21 cellular contexts compared by ENCODE assay signal in the genomic region with DNA sequence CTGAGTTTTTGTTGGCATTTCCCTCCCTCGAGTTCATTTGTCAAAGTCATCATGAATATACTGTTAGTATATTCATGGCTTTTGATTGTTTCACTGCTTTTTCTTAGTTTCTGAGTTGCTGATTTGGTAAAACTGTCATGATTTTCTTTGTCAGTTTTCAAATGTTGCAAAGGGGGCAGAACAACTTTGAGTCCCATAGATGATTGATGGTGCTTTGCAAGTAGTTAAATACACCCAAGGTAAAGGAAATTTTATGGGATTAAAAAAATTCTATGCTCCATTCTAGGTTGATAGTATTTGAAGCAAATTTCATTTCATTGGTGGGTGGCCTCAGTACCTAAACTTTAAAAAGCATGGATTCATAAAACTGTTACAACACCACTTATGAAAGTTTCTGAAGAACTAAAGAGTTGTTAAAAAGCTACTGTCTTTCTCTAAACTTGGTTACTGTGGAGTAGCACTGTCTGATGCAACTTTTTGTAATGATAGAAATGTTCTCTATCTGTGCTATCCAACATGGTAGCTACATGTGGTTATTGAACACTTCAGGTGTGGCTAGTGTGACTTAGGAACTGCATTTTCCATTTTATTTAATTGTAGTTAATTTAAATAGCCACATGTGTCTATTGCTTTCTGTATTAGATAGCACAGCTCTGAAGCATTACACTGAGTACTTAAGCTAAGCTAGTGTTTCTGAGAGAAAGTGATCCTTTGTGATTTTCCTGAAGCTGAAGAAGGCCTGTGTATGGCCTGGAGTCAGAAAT.
DNase-seq lines count a peak whose midpoint lies in the region; ATAC-seq, FAIRE-seq and TF ChIP-seq lines count a peak whose summit lies in the region.
"Had no signal": no experiment of that assay in that cellular context is flagged by ENCODE, and none has a peak within 500 bp of the region (broad histone marks: within the 10 kb centered on the region; RNA-seq: fewer than 3 reads in every experiment).

No MANE protein-coding gene starts in this region.

- CTCF ChIA-PET in HepG2 (lab: Yijun Ruan, JAX; ENCODE audit: low intra/inter-chr PET ratio, low total read pairs), result no interaction called here
- CTCF ChIA-PET in PC-9 (lab: Charles Lee), result no interaction called here

- H3K36me3 Mint-ChIP-seq in H9 (ENCODE audit: insufficient read depth in 1 of 3, low read depth in 3 of 3), result peaks cover 3 to 7% (median 4%) of the 10 kb centered on the region in 3 experiments; a peak in 4 of 7 replicates

- H3K9ac ChIP-seq in HepG2 (ENCODE audit: insufficient read depth, low read depth, low read length), result no peak overlapping the region
- H3K9ac ChIP-seq in H9 (ENCODE audit: extremely low read depth, insufficient read length, low read length), result no peak overlapping the region
- H3K9ac ChIP-seq: neural progenitor cell had no signal

- no peaks in the 10 kb centered on the region; the same call in 1 of the 2 replicates for H3K9me2 ChIP-seq in PC-9 (ENCODE audit: insufficient read depth)

- DNase-seq in HepG2 (ENCODE audit: low spot score) (no peak), right lobe of liver (no peak), PC-9 (no peak), fibroblast of peridontal ligament (ENCODE audit: extremely low read depth) (peak; percentile 40), H9 (no peak), NCI-H524 (lab: John Stamatoyannopoulos, UW) (no peak), breast epithelium (ENCODE audit: low spot score in 2 of 2) (no peak)
- DNase-seq: activated CD4-positive, alpha-beta memory T cell treated with anti-CD3 and anti-CD28 coated beads, Interleukin-2, amount 10 ng/mL, durations not matched to agents 7 days and 5 days; brain microvascular endothelial cell; DMS79; left colon; midbrain; NCI-H526; Right ventricle myocardium superior; T-helper 1 cell had no signal

- no peak overlapping the region for H4K8ac ChIP-seq in H9 (replicated peaks; ENCODE audit: insufficient read length, low read depth, low read length)

- TF ChIP-seq RAD21 in HepG2 (CRISPR knock-in tag; IDR thresholded peaks at IDR 0.05), result no peak

- H3K27me3 Mint-ChIP-seq in H9 (ENCODE audit: low read depth), result no peaks in the 10 kb centered on the region
- H3K27me3 Mint-ChIP-seq: activated CD4-positive, alpha-beta memory T cell treated with anti-CD3 and anti-CD28 coated beads, Interleukin-2, amount 10 ng/mL, durations not matched to agents 7 days and 5 days had no signal

- H3K36me3 ChIP-seq in HepG2 (replicated peaks in 1 of 2; ENCODE audit: control insufficient read depth in 1 of 2, insufficient read depth in 2 of 2, low read length in 2 of 2) (no peaks in the 10 kb centered on the region), right lobe of liver (no peaks in the 10 kb centered on the region), PC-9 (ENCODE audit: low read depth) (no peaks in the 10 kb centered on the region), breast epithelium (no peaks in the 10 kb centered on the region)
- H3K36me3 ChIP-seq: suprapubic skin, vagina had no signal

- intact Hi-C loops in HepG2 (cut with micrococcal nuclease; ENCODE audit: unreplicated experiment), result no loop called here
- intact Hi-C loops in right lobe of liver (cut with DNase I), result no loop called here
- intact Hi-C loops in PC-9 (cut with micrococcal nuclease; ENCODE audit: unreplicated experiment), result no loop called here
- intact Hi-C loops in breast epithelium (cut with DNase I; ENCODE audit: low total_unique reads), result no loop called here

- no peak overlapping the region for H3K4me3 Mint-ChIP-seq in H9
- H3K4me3 Mint-ChIP-seq: activated CD4-positive, alpha-beta memory T cell treated with anti-CD3 and anti-CD28 coated beads, Interleukin-2, amount 10 ng/mL, durations not matched to agents 7 days and 5 days; neural progenitor cell had no signal

- POLR2A ChIA-PET in HepG2 (lab: Yijun Ruan, JAX), result interaction anchor here (1.0 kb wide), 1 partner anchor 154 kb away, joined by 4 read pairs; the partner anchor contains the start of gene ZFAND3
- POLR2A ChIA-PET in PC-9 (lab: Charles Lee; ENCODE audit: unreplicated experiment), result no interaction called here

- peaks cover 12% of the 10 kb centered on the region for H3K79me1 ChIP-seq in H9 (ENCODE audit: insufficient read depth, low read depth, low read length, poor library complexity, severe bottlenecking)

- H3K23ac ChIP-seq in H9 (ENCODE audit: insufficient read length, low read depth, low read length), result no peak overlapping the region

- no TSS peak for BruUV-seq in HepG2 (replicated peaks; lab: Mats Ljungman, UMichigan)
- BruUV-seq in PC-9 (replicated peaks; lab: Mats Ljungman, UMichigan), result no TSS peak

- H3K4me3 ChIP-seq in HepG2 (replicated peaks in 1 of 3; ENCODE audit: insufficient read depth in 1 of 3, low read depth in 2 of 3, low read length in 3 of 3) (no peak overlapping the region), right lobe of liver (no peak overlapping the region), PC-9 (no peak overlapping the region), breast epithelium (no peak overlapping the region)
- H3K4me3 ChIP-seq: neural progenitor cell, suprapubic skin, vagina had no signal

- H3F3A ChIP-seq in PC-9 (ENCODE audit: insufficient read depth, low read depth), result 0 out of 2 replicates have a peak, but pooled peaks cover 4% of the 10 kb centered on the region

- H3K56ac ChIP-seq in H9 (ENCODE audit: insufficient read length, low read depth, low read length), result no peak overlapping the region

- H3K4ac ChIP-seq in H9 (ENCODE audit: low read depth, low read length), result no peak overlapping the region

- H2BK20ac ChIP-seq in H9 (ENCODE audit: low read depth, low read length, poor library complexity, severe bottlenecking), result no peak overlapping the region

- H3K9me3 Mint-ChIP-seq in H9, result peaks cover 3 to 11% of the 10 kb centered on the region in 2 experiments; a peak in 2 of 5 replicates

- peaks cover 12% of the 10 kb centered on the region for H3K79me2 ChIP-seq in HepG2 (ENCODE audit: insufficient read depth, low read length)
- peaks cover 47% of the 10 kb centered on the region for H3K79me2 ChIP-seq in PC-9 (ENCODE audit: low read depth)
- no peaks in the 10 kb centered on the region for H3K79me2 ChIP-seq in H9 (ENCODE audit: insufficient read depth, low read length)

- H3K27ac ChIP-seq in HepG2 (ENCODE audit: extremely low read length, insufficient read depth, low read length) (no peak overlapping the region), right lobe of liver (no peak overlapping the region), PC-9 (0 out of 2 replicates have a peak overlapping the region, but pooled peaks have one; percentile 9), H9 (ENCODE audit: insufficient read length, low read depth, low read length) (no peak overlapping the region), breast epithelium (no peak overlapping the region)
- H3K27ac ChIP-seq: brain microvascular endothelial cell, neural progenitor cell, suprapubic skin, vagina, VCaP had no signal

- TF ChIP-seq CTCF in HepG2 (CRISPR knock-in tag; IDR thresholded peaks at IDR 0.05) (no peak), right lobe of liver (IDR thresholded peaks at IDR 0.05) (no peak), PC-9 (conservative IDR thresholded peaks at IDR 0.05) (no peak), H9 (conservative IDR thresholded peaks at IDR 0.05) (no peak), breast epithelium (IDR thresholded peaks at IDR 0.05) (no peak)

- no peak overlapping the region for H2AK5ac ChIP-seq in H9 (ENCODE audit: insufficient read length, low read length)

- no peak overlapping the region for H4K5ac ChIP-seq in H9 (ENCODE audit: insufficient read length, low read depth, low read length)

- no peak overlapping the region for H3K14ac ChIP-seq in H9 (ENCODE audit: insufficient read depth, low read length)

- TF ChIP-seq EP300 in HepG2 (IDR thresholded peaks at IDR 0.05; ENCODE audit: low read depth in 2 of 2, low read length in 2 of 2), result no peak
- no peak for TF ChIP-seq EP300 in HepG2 (CRISPR knock-in tag; IDR thresholded peaks at IDR 0.05; ENCODE audit: borderline replicate concordance)

- H2AFZ ChIP-seq in HepG2 (ENCODE audit: low read length) (no peak overlapping the region), PC-9 (no peak overlapping the region), H9 (ENCODE audit: low read length) (no peak overlapping the region)
- H2AFZ ChIP-seq: neural progenitor cell had no signal

- H3K4me2 ChIP-seq in HepG2 (ENCODE audit: low read depth, low read length) (no peak overlapping the region), PC-9 (no peak overlapping the region), H9 (ENCODE audit: insufficient read depth, insufficient read length, low read length) (no peak overlapping the region)
- H3K4me2 ChIP-seq: neural progenitor cell had no signal

- H4K20me1 ChIP-seq in HepG2 (ENCODE audit: insufficient read depth, low read length) (no peaks in the 10 kb centered on the region; the same call in 1 of the 2 replicates), PC-9 (ENCODE audit: insufficient read depth) (peaks cover 10% of the 10 kb centered on the region), H9 (ENCODE audit: control insufficient read depth, insufficient read depth, insufficient read length) (no peaks in the 10 kb centered on the region)

- H3K27me3 ChIP-seq in HepG2 (ENCODE audit: control insufficient read depth in 1 of 2, insufficient read depth in 2 of 2, low read length in 2 of 2), result no peaks in the 10 kb centered on the region
- H3K27me3 ChIP-seq in right lobe of liver, result no peaks in the 10 kb centered on the region
- no peaks in the 10 kb centered on the region for H3K27me3 ChIP-seq in PC-9 (ENCODE audit: insufficient read depth, low read depth)
- no peaks in the 10 kb centered on the region for H3K27me3 ChIP-seq in H9 (ENCODE audit: insufficient read depth, low read length)
- H3K27me3 ChIP-seq in breast epithelium, result no peaks in the 10 kb centered on the region
- H3K27me3 ChIP-seq: brain microvascular endothelial cell, neural progenitor cell, suprapubic skin, vagina had no signal

- ATAC-seq in HepG2 (no peak), right lobe of liver (no peak), GM21390 (IDR thresholded peaks at IDR 0.05; ENCODE audit: unreplicated experiment) (no peak)
- ATAC-seq: activated naive CD4-positive, alpha-beta T cell treated with anti-CD3 and anti-CD28 coated beads, Interleukin-2, amount 50 U/mL, for 72 hours; left colon had no signal

- no peak overlapping the region for H2BK5ac ChIP-seq in H9 (ENCODE audit: insufficient read length, low read length)

- WGBS in HepG2 (ENCODE audit: low lambda C conversion rate), result 96% methylated on average over 1 of the region's 1 CpG
- WGBS in right lobe of liver (ENCODE audit: insufficient coverage, low coverage, low lambda C conversion rate, missing lambda C conversion rate), result 62% methylated on average over 1 of the region's 1 CpG
- WGBS in H9 (ENCODE audit: extremely low coverage, insufficient read length, low lambda C conversion rate), result no CpG with 5 or more reads among the region's 1 CpG

- H3K4me1 Mint-ChIP-seq in H9, result peaks cover 4 to 10% of the 10 kb centered on the region in 2 experiments
- H3K4me1 Mint-ChIP-seq: neural progenitor cell had no signal

- H3K27ac Mint-ChIP-seq in H9, result peak overlapping the region in 1 of 3 experiments; percentile 26; a peak in 2 of 7 replicates
- H3K27ac Mint-ChIP-seq: activated CD4-positive, alpha-beta memory T cell treated with anti-CD3 and anti-CD28 coated beads, Interleukin-2, amount 10 ng/mL, durations not matched to agents 7 days and 5 days; activated naive CD4-positive, alpha-beta T cell treated with anti-CD3 and anti-CD28 coated beads, Interleukin-2, amount 50 U/mL, for 72 hours; neural progenitor cell had no signal

- H3K4me1 ChIP-seq in HepG2 (ENCODE audit: insufficient read depth, low read length), result no peaks in the 10 kb centered on the region
- H3K4me1 ChIP-seq in right lobe of liver, result no peaks in the 10 kb centered on the region
- no peaks in the 10 kb centered on the region for H3K4me1 ChIP-seq in PC-9 (replicated peaks; ENCODE audit: insufficient read depth)
- H3K4me1 ChIP-seq in H9 (ENCODE audit: insufficient read depth, low read length), result no peaks in the 10 kb centered on the region
- H3K4me1 ChIP-seq in breast epithelium, result no peaks in the 10 kb centered on the region
- H3K4me1 ChIP-seq: neural progenitor cell, suprapubic skin, vagina had no signal

- no peak overlapping the region for H3K18ac ChIP-seq in H9 (ENCODE audit: insufficient read length, low read depth, low read length)

- no peak for FAIRE-seq in HepG2 (lab: Jason Lieb, UNC)

- H2BK15ac ChIP-seq in H9 (ENCODE audit: low read depth, low read length), result no peak overlapping the region

- in situ Hi-C loops in HepG2 (cut with HindIII; ENCODE audit: extremely low pct_ligation_motif_present, low pct_unique_long_range_greater_than_20kb), result no loop called here

- no peak overlapping the region for H4K91ac ChIP-seq in H9 (ENCODE audit: insufficient read length, low read depth, low read length)

- H3K9me3 ChIP-seq in HepG2 (ENCODE audit: low read length), result peaks cover 8% of the 10 kb centered on the region
- no peaks in the 10 kb centered on the region for H3K9me3 ChIP-seq in right lobe of liver
- peaks cover 17% of the 10 kb centered on the region; the same call in 1 of the 2 replicates for H3K9me3 ChIP-seq in PC-9 (ENCODE audit: insufficient read depth, low read depth)
- peaks cover 6% of the 10 kb centered on the region for H3K9me3 ChIP-seq in H9 (ENCODE audit: control insufficient read depth, low read depth, low read length)
- peaks cover 0 to 12% of the 10 kb centered on the region in 2 donors for H3K9me3 ChIP-seq in breast epithelium
- H3K9me3 ChIP-seq: suprapubic skin had no signal

- no peak overlapping the region for H2BK12ac ChIP-seq in H9 (ENCODE audit: insufficient read length, low read depth, low read length)

- H3T11ph ChIP-seq in H9 (ENCODE audit: low read length), result no peak overlapping the region

- no peaks in the 10 kb centered on the region for H3K23me2 ChIP-seq in H9 (ENCODE audit: insufficient read length, low read depth, low read length, poor library complexity, severe bottlenecking)

- H2BK120ac ChIP-seq in H9 (ENCODE audit: low read depth, low read length, poor library complexity, severe bottlenecking), result no peak overlapping the region

- TF ChIP-seq POLR2A in HepG2 (IDR thresholded peaks at IDR 0.05; ENCODE audit: insufficient read depth in 1 of 2, low read depth in 2 of 2, low read length in 2 of 2) (no peak), right lobe of liver (IDR thresholded peaks at IDR 0.05) (no peak), breast epithelium (IDR thresholded peaks at IDR 0.05) (no peak)
